ENCODE assay signal across 1 cellular context in the genomic region with DNA sequence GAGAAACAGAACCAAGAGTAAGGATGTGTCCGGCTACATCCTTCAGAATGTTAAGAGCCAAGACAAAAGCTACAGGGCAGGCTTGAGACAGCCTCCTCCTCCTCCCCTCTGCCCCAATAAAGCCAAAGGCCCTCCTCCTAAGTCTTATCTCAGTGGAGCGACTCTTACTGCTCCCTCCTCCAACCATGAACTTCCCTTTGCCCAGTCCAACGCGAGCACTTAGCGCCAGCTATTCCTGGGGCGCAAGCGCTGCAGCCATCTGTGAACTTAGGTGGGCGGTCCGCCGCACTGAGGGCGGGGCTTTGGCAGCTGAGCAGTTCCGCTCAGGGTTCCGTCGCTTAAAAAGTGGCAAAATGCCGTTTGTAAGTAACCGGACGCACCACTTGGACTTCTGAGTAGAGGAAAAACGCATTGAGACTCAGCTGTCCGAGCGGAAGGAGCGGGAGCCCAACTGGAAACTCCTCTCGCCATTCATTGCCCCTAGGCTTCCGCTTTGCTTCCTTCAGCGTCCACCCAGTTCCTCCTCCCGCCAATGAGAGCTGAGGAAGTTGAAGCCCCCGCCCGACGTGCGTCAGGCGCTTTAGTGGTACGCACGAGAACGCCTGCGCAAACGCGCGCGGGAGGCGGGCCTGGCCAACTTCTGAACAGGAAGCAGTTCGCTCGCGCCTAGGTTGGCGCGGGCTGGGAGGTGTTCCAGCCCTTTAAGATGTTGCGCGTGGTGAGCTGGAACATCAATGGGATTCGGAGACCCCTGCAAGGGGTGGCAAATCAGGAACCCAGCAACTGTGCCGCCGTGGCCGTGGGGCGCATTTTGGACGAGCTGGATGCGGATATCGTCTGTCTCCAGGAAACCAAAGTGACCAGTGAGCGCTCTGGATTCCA.
TF ChIP-seq lines count a peak whose summit lies in the region.

A gene with protein sequence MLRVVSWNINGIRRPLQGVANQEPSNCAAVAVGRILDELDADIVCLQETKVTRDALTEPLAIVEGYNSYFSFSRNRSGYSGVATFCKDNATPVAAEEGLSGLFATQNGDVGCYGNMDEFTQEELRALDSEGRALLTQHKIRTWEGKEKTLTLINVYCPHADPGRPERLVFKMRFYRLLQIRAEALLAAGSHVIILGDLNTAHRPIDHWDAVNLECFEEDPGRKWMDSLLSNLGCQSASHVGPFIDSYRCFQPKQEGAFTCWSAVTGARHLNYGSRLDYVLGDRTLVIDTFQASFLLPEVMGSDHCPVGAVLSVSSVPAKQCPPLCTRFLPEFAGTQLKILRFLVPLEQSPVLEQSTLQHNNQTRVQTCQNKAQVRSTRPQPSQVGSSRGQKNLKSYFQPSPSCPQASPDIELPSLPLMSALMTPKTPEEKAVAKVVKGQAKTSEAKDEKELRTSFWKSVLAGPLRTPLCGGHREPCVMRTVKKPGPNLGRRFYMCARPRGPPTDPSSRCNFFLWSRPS (plus strand): TSS at position 647 of the 882 bp plus-strand sequence. CDS start 60 bp downstream, at position 707.

TF ChIP-seq in K562, 482 proteins besides CTCF, POLR2A, EP300 and RAD21 (continued from another document and continues in another):
- TF ChIP-seq, protein P1, sequence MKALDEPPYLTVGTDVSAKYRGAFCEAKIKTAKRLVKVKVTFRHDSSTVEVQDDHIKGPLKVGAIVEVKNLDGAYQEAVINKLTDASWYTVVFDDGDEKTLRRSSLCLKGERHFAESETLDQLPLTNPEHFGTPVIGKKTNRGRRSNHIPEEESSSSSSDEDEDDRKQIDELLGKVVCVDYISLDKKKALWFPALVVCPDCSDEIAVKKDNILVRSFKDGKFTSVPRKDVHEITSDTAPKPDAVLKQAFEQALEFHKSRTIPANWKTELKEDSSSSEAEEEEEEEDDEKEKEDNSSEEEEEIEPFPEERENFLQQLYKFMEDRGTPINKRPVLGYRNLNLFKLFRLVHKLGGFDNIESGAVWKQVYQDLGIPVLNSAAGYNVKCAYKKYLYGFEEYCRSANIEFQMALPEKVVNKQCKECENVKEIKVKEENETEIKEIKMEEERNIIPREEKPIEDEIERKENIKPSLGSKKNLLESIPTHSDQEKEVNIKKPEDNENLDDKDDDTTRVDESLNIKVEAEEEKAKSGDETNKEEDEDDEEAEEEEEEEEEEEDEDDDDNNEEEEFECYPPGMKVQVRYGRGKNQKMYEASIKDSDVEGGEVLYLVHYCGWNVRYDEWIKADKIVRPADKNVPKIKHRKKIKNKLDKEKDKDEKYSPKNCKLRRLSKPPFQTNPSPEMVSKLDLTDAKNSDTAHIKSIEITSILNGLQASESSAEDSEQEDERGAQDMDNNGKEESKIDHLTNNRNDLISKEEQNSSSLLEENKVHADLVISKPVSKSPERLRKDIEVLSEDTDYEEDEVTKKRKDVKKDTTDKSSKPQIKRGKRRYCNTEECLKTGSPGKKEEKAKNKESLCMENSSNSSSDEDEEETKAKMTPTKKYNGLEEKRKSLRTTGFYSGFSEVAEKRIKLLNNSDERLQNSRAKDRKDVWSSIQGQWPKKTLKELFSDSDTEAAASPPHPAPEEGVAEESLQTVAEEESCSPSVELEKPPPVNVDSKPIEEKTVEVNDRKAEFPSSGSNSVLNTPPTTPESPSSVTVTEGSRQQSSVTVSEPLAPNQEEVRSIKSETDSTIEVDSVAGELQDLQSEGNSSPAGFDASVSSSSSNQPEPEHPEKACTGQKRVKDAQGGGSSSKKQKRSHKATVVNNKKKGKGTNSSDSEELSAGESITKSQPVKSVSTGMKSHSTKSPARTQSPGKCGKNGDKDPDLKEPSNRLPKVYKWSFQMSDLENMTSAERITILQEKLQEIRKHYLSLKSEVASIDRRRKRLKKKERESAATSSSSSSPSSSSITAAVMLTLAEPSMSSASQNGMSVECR (CRISPR knock-in tag; IDR thresholded peaks at IDR 0.05), result peak; percentile 63
- TF ChIP-seq ZFP1 (CRISPR knock-in tag; IDR thresholded peaks at IDR 0.05) (no peak), POLR2AphosphoS5 (IDR thresholded peaks at IDR 0.05; ENCODE audit: control insufficient read depth, insufficient read depth, low read depth, low read length) (peak; percentile 69), POLR2G (IDR thresholded peaks at IDR 0.05; ENCODE audit: low read depth, low read length) (peak; percentile 89), CTBP1 (IDR thresholded peaks at IDR 0.05; ENCODE audit: borderline replicate concordance) (peak; percentile 39; the same call in 1 of the 2 replicates), PHF8 (IDR thresholded peaks at IDR 0.05; ENCODE audit: borderline replicate concordance, low read length) (peak; percentile 72; the same call in 1 of the 2 replicates), TEAD1 (CRISPR knock-in tag; IDR thresholded peaks at IDR 0.05) (0 out of 4 replicates have a peak, but pooled peaks of 1 of the 2 experiments have one; percentile 44), MYC (IDR thresholded peaks at IDR 0.05; ENCODE audit: low read depth, low read length) (peak; percentile 37; the same call in 1 of the 2 replicates), MYC (CRISPR knock-in tag; IDR thresholded peaks at IDR 0.05; ENCODE audit: borderline replicate concordance, low read depth) (no peak), NFYB (IDR thresholded peaks at IDR 0.05; ENCODE audit: extremely low read depth, insufficient read length) (peak; percentile 2), HNRNPLL (IDR thresholded peaks at IDR 0.05; ENCODE audit: low read depth, low read length, poor library complexity, severe bottlenecking) (peak; percentile 85), ELF2 (CRISPR knock-in tag; IDR thresholded peaks at IDR 0.05) (0 out of 2 replicates have a peak, but pooled peaks have one; percentile 40), ATF1 (CRISPR knock-in tag; IDR thresholded peaks at IDR 0.05) (no peak), ATF1 (tag; IDR thresholded peaks at IDR 0.05) (peak; percentile 86), KHSRP (IDR thresholded peaks at IDR 0.05) (no peak), MBD2 (IDR thresholded peaks at IDR 0.05; ENCODE audit: borderline replicate concordance, low read depth) (peak; percentile 13; the same call in 1 of the 2 replicates), NR2F6 (CRISPR knock-in tag; IDR thresholded peaks at IDR 0.05) (no peak)
- TF ChIP-seq, protein P2, sequence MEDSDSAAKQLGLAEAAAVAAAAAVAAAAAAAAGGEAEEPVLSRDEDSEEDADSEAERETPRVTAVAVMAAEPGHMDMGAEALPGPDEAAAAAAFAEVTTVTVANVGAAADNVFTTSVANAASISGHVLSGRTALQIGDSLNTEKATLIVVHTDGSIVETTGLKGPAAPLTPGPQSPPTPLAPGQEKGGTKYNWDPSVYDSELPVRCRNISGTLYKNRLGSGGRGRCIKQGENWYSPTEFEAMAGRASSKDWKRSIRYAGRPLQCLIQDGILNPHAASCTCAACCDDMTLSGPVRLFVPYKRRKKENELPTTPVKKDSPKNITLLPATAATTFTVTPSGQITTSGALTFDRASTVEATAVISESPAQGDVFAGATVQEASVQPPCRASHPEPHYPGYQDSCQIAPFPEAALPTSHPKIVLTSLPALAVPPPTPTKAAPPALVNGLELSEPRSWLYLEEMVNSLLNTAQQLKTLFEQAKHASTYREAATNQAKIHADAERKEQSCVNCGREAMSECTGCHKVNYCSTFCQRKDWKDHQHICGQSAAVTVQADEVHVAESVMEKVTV (CRISPR knock-in tag; IDR thresholded peaks at IDR 0.05), result no peak
- TF ChIP-seq, protein P3, sequence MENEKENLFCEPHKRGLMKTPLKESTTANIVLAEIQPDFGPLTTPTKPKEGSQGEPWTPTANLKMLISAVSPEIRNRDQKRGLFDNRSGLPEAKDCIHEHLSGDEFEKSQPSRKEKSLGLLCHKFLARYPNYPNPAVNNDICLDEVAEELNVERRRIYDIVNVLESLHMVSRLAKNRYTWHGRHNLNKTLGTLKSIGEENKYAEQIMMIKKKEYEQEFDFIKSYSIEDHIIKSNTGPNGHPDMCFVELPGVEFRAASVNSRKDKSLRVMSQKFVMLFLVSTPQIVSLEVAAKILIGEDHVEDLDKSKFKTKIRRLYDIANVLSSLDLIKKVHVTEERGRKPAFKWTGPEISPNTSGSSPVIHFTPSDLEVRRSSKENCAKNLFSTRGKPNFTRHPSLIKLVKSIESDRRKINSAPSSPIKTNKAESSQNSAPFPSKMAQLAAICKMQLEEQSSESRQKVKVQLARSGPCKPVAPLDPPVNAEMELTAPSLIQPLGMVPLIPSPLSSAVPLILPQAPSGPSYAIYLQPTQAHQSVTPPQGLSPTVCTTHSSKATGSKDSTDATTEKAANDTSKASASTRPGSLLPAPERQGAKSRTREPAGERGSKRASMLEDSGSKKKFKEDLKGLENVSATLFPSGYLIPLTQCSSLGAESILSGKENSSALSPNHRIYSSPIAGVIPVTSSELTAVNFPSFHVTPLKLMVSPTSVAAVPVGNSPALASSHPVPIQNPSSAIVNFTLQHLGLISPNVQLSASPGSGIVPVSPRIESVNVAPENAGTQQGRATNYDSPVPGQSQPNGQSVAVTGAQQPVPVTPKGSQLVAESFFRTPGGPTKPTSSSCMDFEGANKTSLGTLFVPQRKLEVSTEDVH (IDR thresholded peaks at IDR 0.05; ENCODE audit: low read depth, partially characterized antibody), result peak; percentile 25
- TF ChIP-seq, protein P4, sequence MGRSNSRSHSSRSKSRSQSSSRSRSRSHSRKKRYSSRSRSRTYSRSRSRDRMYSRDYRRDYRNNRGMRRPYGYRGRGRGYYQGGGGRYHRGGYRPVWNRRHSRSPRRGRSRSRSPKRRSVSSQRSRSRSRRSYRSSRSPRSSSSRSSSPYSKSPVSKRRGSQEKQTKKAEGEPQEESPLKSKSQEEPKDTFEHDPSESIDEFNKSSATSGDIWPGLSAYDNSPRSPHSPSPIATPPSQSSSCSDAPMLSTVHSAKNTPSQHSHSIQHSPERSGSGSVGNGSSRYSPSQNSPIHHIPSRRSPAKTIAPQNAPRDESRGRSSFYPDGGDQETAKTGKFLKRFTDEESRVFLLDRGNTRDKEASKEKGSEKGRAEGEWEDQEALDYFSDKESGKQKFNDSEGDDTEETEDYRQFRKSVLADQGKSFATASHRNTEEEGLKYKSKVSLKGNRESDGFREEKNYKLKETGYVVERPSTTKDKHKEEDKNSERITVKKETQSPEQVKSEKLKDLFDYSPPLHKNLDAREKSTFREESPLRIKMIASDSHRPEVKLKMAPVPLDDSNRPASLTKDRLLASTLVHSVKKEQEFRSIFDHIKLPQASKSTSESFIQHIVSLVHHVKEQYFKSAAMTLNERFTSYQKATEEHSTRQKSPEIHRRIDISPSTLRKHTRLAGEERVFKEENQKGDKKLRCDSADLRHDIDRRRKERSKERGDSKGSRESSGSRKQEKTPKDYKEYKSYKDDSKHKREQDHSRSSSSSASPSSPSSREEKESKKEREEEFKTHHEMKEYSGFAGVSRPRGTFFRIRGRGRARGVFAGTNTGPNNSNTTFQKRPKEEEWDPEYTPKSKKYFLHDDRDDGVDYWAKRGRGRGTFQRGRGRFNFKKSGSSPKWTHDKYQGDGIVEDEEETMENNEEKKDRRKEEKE (IDR thresholded peaks at IDR 0.05; ENCODE audit: borderline replicate concordance in 1 of 2, control insufficient read depth in 1 of 2, low read depth in 2 of 2, low read length in 1 of 2), result no peak
- TF ChIP-seq, protein P5, sequence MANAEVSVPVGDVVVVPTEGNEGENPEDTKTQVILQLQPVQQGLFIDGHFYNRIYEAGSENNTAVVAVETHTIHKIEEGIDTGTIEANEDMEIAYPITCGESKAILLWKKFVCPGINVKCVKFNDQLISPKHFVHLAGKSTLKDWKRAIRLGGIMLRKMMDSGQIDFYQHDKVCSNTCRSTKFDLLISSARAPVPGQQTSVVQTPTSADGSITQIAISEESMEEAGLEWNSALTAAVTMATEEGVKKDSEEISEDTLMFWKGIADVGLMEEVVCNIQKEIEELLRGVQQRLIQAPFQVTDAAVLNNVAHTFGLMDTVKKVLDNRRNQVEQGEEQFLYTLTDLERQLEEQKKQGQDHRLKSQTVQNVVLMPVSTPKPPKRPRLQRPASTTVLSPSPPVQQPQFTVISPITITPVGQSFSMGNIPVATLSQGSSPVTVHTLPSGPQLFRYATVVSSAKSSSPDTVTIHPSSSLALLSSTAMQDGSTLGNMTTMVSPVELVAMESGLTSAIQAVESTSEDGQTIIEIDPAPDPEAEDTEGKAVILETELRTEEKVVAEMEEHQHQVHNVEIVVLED (CRISPR knock-in tag; IDR thresholded peaks at IDR 0.05), result peak; percentile 87
- TF ChIP-seq, protein P6, sequence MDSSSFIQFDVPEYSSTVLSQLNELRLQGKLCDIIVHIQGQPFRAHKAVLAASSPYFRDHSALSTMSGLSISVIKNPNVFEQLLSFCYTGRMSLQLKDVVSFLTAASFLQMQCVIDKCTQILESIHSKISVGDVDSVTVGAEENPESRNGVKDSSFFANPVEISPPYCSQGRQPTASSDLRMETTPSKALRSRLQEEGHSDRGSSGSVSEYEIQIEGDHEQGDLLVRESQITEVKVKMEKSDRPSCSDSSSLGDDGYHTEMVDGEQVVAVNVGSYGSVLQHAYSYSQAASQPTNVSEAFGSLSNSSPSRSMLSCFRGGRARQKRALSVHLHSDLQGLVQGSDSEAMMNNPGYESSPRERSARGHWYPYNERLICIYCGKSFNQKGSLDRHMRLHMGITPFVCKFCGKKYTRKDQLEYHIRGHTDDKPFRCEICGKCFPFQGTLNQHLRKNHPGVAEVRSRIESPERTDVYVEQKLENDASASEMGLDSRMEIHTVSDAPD (CRISPR knock-in tag; IDR thresholded peaks at IDR 0.05), result no peak
